In genomic region chr15:75866045-75866444, GRCh38 we compare ENCODE assay signal across 2 cellular contexts.
TF ChIP-seq lines count a peak whose summit lies in the region.

No MANE protein-coding gene starts in this region.

TF ChIP-seq in WTC11, 78 proteins besides CTCF, POLR2A, EP300 and RAD21:
- peak; percentile 86; the same call in 1 of the 2 replicates for TF ChIP-seq ZNF121 (CRISPR knock-in tag; IDR thresholded peaks at IDR 0.05)

TF ChIP-seq in K562, 482 proteins besides CTCF, POLR2A, EP300 and RAD21:
- TF ChIP-seq ZNF121 (CRISPR knock-in tag; conservative IDR thresholded peaks at IDR 0.05), result peak; percentile 59
